Comparison of ENCODE assay signal across 22 cellular contexts in the genomic region with DNA sequence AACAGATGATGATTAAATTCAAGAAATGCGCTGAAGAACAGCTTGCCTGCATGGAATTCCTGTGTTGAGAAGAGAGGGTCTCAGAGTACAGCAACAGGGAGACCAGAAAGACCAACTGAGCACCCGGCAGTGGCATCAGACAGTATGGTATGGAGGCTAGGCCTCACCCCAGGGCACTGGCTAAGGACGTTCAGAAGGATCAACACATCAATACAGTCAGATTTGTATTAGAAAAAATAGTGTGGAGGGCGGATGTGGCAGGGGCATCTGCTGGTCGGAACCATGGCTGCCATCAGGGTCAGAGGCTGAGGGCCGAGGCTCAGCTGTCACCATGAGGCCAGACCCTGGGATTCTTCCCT.
"Had no signal": no experiment of that assay in that cellular context is flagged by ENCODE, and none has a peak within 500 bp of the region (broad histone marks: within the 10 kb centered on the region; RNA-seq: fewer than 3 reads in every experiment).

No MANE protein-coding gene starts in this region.

- DNase-seq: dermis blood vessel endothelial cell; dorsolateral prefrontal cortex; effector CD4-positive, alpha-beta T cell; effector memory CD4-positive, alpha-beta T cell; erythroblast; esophagus squamous epithelium; foreskin fibroblast; foreskin melanocyte; gastrocnemius medialis; glutamatergic neuron; head of caudate nucleus; heart right ventricle; hippocampal formation; left cardiac atrium; left lung; left ventricle myocardium superior; lower lobe of right lung; mesenchymal stem cell; midbrain had no signal

- H3K4me3 ChIP-seq: coronary artery, dorsolateral prefrontal cortex, esophagus squamous epithelium, gastrocnemius medialis, heart right ventricle, left lung, lower lobe of right lung had no signal

- H3K27ac ChIP-seq: coronary artery, dorsolateral prefrontal cortex, epithelial cell of prostate, esophagus squamous epithelium, gastrocnemius medialis, heart right ventricle, left lung, lower lobe of right lung had no signal

- H3K36me3 ChIP-seq: esophagus squamous epithelium, gastrocnemius medialis, heart right ventricle, left lung, lower lobe of right lung had no signal

- ATAC-seq: esophagus mucosa, gastrocnemius medialis, heart right ventricle, left cardiac atrium, left lung, left ventricle myocardium superior, lower lobe of right lung had no signal

- H3K9me3 ChIP-seq: esophagus squamous epithelium, gastrocnemius medialis, left lung, lower lobe of right lung had no signal

- H3K27me3 ChIP-seq: gastrocnemius medialis had no signal

- H3K4me1 ChIP-seq: gastrocnemius medialis, heart right ventricle, left lung, lower lobe of right lung had no signal
